26 cellular contexts compared by ENCODE assay signal in the genomic region with DNA sequence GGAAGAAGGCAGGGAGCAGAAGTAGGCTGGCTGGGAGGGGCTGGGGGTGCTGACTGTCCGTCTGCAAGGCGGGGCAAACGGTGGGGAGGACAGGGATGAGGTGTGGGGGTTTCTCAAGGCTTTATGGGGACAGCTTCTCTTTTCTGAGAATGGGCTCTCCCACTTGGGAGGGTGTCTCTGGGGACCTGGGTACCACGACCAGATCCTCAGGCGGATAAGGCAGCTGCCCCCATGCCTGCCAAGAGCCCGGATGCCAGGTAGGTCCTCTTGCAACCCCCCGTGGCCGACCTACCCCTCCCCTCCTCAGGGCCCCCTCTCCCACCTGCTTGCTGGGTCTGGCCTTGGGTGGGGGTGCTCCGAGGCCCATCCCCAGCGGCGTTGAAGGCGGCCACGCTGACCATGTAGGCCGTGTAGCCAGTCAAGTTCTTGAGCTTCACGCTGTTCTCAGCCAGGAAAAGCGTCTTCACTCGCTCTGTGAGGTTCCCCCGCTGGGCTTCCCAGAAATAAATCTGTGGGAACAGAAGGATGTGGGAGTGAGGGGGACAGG.
"Had no signal": no experiment of that assay in that cellular context is flagged by ENCODE, and none has a peak within 500 bp of the region (broad histone marks: within the 10 kb centered on the region; RNA-seq: fewer than 3 reads in every experiment).

No MANE protein-coding gene starts in this region.

- H3K4me2 ChIP-seq: KMS-11 had no signal

- H3K9me3 ChIP-seq: adrenal gland, breast epithelium, MG63, Peyer's patch had no signal

- DNase-seq: activated CD4-positive, alpha-beta T cell treated with anti-CD3 and anti-CD28 coated beads for 48 hours; activated CD4-positive, alpha-beta T cell treated with anti-CD3 and anti-CD28 coated beads, Interleukin-2, amount 50 U/mL, for 4 hours; activated CD4-positive, CD25-positive, alpha-beta regulatory T cell treated with anti-CD3 and anti-CD28 coated beads, Interleukin-2, amount 50 U/mL, for 72 hours; activated CD8-positive, alpha-beta memory T cell treated with anti-CD3 and anti-CD28 coated beads, Interleukin-2, amount 50 U/mL, for 48 hours; activated CD8-positive, alpha-beta T cell treated with anti-CD3 and anti-CD28 coated beads, Interleukin-2, amount 10 ng/mL, durations not matched to agents 7 days and 5 days; activated naive CD4-positive, alpha-beta T cell treated with anti-CD3 and anti-CD28 coated beads, Interleukin-2, amount 50 U/mL, for 16 hours; activated naive CD8-positive, alpha-beta T cell treated with anti-CD3 and anti-CD28 coated beads, Interleukin-2, amount 10 ng/mL, durations not matched to agents 7 days and 5 days; activated T-cell treated with anti-CD3 and anti-CD28 coated beads, Interleukin-2, amount 50 U/mL, for 1 hour; central memory CD4-positive, alpha-beta T cell; MG63; MV-4-11; NCI-H1105; NCI-H1436; NCI-H1694 treated with DMSO at 0.1 percent for 48 hours; NCI-H2029 treated with DMSO at 0.1 percent for 48 hours; NCI-H510A treated with DMSO at 0.1 percent for 48 hours; NCI-H69; Peyer's patch; SHP77 treated with DMSO at 0.1 percent for 48 hours; T-helper 17 cell; T-helper 9 cell had no signal

- H3K36me3 Mint-ChIP-seq: activated naive CD8-positive, alpha-beta T cell treated with anti-CD3 and anti-CD28 coated beads, Interleukin-2, amount 10 ng/mL, durations not matched to agents 7 days and 5 days; WTC11 had no signal

- H3K27ac Mint-ChIP-seq: activated CD8-positive, alpha-beta T cell treated with anti-CD3 and anti-CD28 coated beads, Interleukin-2, amount 10 ng/mL, durations not matched to agents 7 days and 5 days; activated naive CD8-positive, alpha-beta T cell treated with anti-CD3 and anti-CD28 coated beads, Interleukin-2, amount 10 ng/mL, durations not matched to agents 7 days and 5 days; T-helper 17 cell had no signal

- H3K4me1 ChIP-seq: Peyer's patch had no signal

- H3K9ac ChIP-seq: KMS-11 had no signal

- H3K4me1 Mint-ChIP-seq: T-helper 17 cell had no signal

- H3K27me3 ChIP-seq: adrenal gland, breast epithelium, MG63, Peyer's patch had no signal

- ATAC-seq: activated CD8-positive, alpha-beta T cell treated with anti-CD3 and anti-CD28 coated beads, Interleukin-2, amount 10 ng/mL, durations not matched to agents 7 days and 5 days; T-helper 17 cell; WTC11 had no signal

- H3K4me3 Mint-ChIP-seq: activated CD8-positive, alpha-beta T cell treated with anti-CD3 and anti-CD28 coated beads, Interleukin-2, amount 10 ng/mL, durations not matched to agents 7 days and 5 days; activated naive CD8-positive, alpha-beta T cell treated with anti-CD3 and anti-CD28 coated beads, Interleukin-2, amount 10 ng/mL, durations not matched to agents 7 days and 5 days; T-helper 17 cell; WTC11 had no signal

- H3K27ac ChIP-seq: KMS-11, Peyer's patch, RWPE1 had no signal

- H3K36me3 ChIP-seq: adrenal gland, breast epithelium, MG63, Peyer's patch had no signal

- H3K4me3 ChIP-seq: adrenal gland, breast epithelium, MG63, Peyer's patch had no signal

- H3K9me3 Mint-ChIP-seq: activated naive CD8-positive, alpha-beta T cell treated with anti-CD3 and anti-CD28 coated beads, Interleukin-2, amount 10 ng/mL, durations not matched to agents 7 days and 5 days; WTC11 had no signal
